Comparison of ENCODE assay signal across 11 cellular contexts in genomic region chr2:86430368-86430767, GRCh38.
"Had no signal": no experiment of that assay in that cellular context is flagged by ENCODE, and none has a peak within 500 bp of the region (broad histone marks: within the 10 kb centered on the region; RNA-seq: fewer than 3 reads in every experiment).

No MANE protein-coding gene starts in this region.

- H3K4me1 Mint-ChIP-seq: GM23338 had no signal

- H3K9me3 Mint-ChIP-seq: GM23338, HFFc6 had no signal

- H3K9ac ChIP-seq: GM23248 had no signal

- ATAC-seq: GM23338, HCT116 had no signal

- H3K27ac Mint-ChIP-seq: GM23338, H9, HFFc6 had no signal

- DNase-seq: GM23248, GOT3, H7, H9, HCEC 1CT, HFFc6 had no signal

- H3K27ac ChIP-seq: GM23248 had no signal

- H3K4me3 Mint-ChIP-seq: GM23338, H9, HFFc6 had no signal

- H2AFZ ChIP-seq: GM23248, GM23338 had no signal

- H3K4me2 ChIP-seq: GM23338 had no signal

- FAIRE-seq: H1, H54 had no signal

- H3K4me3 ChIP-seq: GM23248, GM23338, HAP-1 had no signal

- H3K4me1 ChIP-seq: HAP-1 had no signal

- H3K36me3 ChIP-seq: HAP-1 had no signal
